ENCODE assay signal across 9 cellular contexts in the genomic region with DNA sequence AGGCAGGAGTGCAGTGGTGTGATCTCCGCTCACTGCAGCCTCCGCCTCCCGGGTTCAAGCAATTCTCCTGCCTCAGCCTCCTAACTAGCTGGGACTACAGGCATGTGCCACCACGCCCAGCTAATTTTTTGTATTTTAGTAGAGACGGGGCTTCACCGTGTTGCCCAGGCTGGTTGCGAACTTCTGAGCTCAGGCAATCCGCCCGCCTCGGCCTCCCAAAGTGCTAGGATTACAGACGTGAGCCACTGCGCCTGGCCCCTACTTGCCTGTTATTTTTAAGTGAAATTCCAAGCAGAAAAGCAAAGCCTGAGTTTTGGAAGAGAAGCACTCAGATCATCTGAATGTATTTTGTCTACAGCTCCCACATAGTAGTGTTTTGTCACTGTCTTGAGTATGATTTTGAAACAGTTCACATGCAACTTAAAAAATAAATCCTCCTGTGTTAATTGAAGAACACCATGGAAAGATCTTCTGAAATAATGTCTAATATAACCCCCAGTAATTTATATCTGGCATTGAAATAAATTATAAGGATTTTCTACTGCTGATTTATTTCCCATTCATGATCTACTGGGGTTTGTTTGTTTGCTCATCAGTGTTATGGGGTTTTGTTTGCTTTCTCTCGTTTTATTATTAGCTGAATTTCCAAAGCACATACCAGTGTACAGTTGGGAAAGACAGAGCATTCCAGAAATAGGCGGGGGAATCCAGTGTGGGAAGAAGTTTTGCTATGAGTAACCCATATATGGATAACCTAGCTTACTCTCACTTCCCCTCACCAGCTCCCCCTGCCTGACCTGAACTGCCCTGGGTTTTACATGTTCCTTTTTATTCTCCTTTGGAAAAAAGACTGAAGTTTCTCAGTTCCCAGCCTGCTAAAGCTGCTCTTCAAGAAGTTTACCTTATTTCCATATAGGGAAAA.
A peak's percentile ranks its signal among the peaks of the same experiment; 100 is the strongest.
DNase-seq lines count a peak whose midpoint lies in the region; ATAC-seq, FAIRE-seq and TF ChIP-seq lines count a peak whose summit lies in the region.
"Had no signal": no experiment of that assay in that cellular context is flagged by ENCODE, and none has a peak within 500 bp of the region (broad histone marks: within the 10 kb centered on the region; RNA-seq: fewer than 3 reads in every experiment).

No MANE protein-coding gene starts in this region.

- H3K27me3 ChIP-seq in astrocyte (ENCODE audit: insufficient read depth, low read length) (no peaks in the 10 kb centered on the region), keratinocyte (ENCODE audit: control insufficient read depth, extremely low read depth, insufficient read depth, low read length) (no peaks in the 10 kb centered on the region)

- H3K27me3 Mint-ChIP-seq in astrocyte (ENCODE audit: low read depth, unreplicated experiment) = no peaks in the 10 kb centered on the region
- peaks cover 3% of the 10 kb centered on the region for H3K27me3 Mint-ChIP-seq in activated CD4-positive, alpha-beta T cell treated with anti-CD3 and anti-CD28 coated beads, Interleukin-2, amount 10 ng/mL, durations not matched to agents 24 days and 14 days

- H3K27ac Mint-ChIP-seq in astrocyte (ENCODE audit: unreplicated experiment) = peak overlapping the region; percentile 93
- no peak overlapping the region for H3K27ac Mint-ChIP-seq in activated CD4-positive, alpha-beta T cell treated with anti-CD3 and anti-CD28 coated beads, Interleukin-2, amount 10 ng/mL, durations not matched to agents 24 days and 14 days

- DNase-seq in SIG-M5 treated with dmso at 0.1 percent for 504 hours (lab: John Stamatoyannopoulos, UW; ENCODE audit: unreplicated experiment) = peak; percentile 56
- no peak for DNase-seq in SIG-M5 (lab: John Stamatoyannopoulos, UW)
- peak; percentile 91 for DNase-seq in astrocyte (ENCODE audit: low read depth)
- no peak for DNase-seq in keratinocyte (ENCODE audit: low read depth, low spot score)
- DNase-seq in urothelium cell line (ENCODE audit: low spot score) = peak; percentile 66
- DNase-seq in COR-L47 (lab: John Stamatoyannopoulos, UW) = no peak
- no peak for DNase-seq in activated CD4-positive, alpha-beta T cell treated with anti-CD3 and anti-CD28 coated beads, Interleukin-2, amount 10 ng/mL, durations not matched to agents 24 days and 14 days

- H2AFZ ChIP-seq in astrocyte (ENCODE audit: low read depth, low read length) (peak overlapping the region; percentile 0), keratinocyte (ENCODE audit: control insufficient read depth, low read length) (no peak overlapping the region)

- H3K27ac ChIP-seq in astrocyte (ENCODE audit: low read depth, low read length) = peak overlapping the region; percentile 16
- H3K27ac ChIP-seq in keratinocyte (ENCODE audit: control insufficient read depth, insufficient read depth, low read length) = peak overlapping the region; percentile 3
- H3K27ac ChIP-seq: 22Rv1 had no signal

- H3K36me3 ChIP-seq in astrocyte (ENCODE audit: insufficient read depth, low read length) (no peaks in the 10 kb centered on the region), keratinocyte (ENCODE audit: control insufficient read depth in 2 of 2, extremely low read depth in 1 of 2, insufficient read depth in 2 of 2, low read length in 2 of 2) (no peaks in the 10 kb centered on the region)

- TF ChIP-seq CTCF in astrocyte (IDR thresholded peaks at IDR 0.05; ENCODE audit: insufficient read depth, low read depth, low read length) = no peak
- peak; percentile 20 to 53 (median 44) for TF ChIP-seq CTCF in keratinocyte (optimal IDR thresholded peaks at IDR 0.05 in 1 of 3, IDR thresholded peaks at IDR 0.05 in 1 of 3, conservative IDR thresholded peaks at IDR 0.05 in 1 of 3; ENCODE audit: extremely low read depth in 1 of 3, insufficient read depth in 2 of 3, low read length in 3 of 3)

- peak; percentile 70 for FAIRE-seq in astrocyte (lab: Jason Lieb, UNC)
- peak; percentile 64 for FAIRE-seq in keratinocyte (lab: Jason Lieb, UNC)
- no peak for FAIRE-seq in urothelium cell line (lab: Jason Lieb, UNC)

- H3K4me2 ChIP-seq in astrocyte (ENCODE audit: low read length) = peak overlapping the region; percentile 62
- peak overlapping the region; percentile 40 for H3K4me2 ChIP-seq in keratinocyte (ENCODE audit: control insufficient read depth, extremely low read depth, insufficient read depth, low read depth, low read length)

- H3K9me3 Mint-ChIP-seq in astrocyte (ENCODE audit: unreplicated experiment) = no peaks in the 10 kb centered on the region
- H3K9me3 Mint-ChIP-seq in activated CD4-positive, alpha-beta T cell treated with anti-CD3 and anti-CD28 coated beads, Interleukin-2, amount 10 ng/mL, durations not matched to agents 24 days and 14 days = no peaks in the 10 kb centered on the region

- H3K9me3 ChIP-seq in astrocyte (ENCODE audit: insufficient read depth, low read depth, low read length) (no peaks in the 10 kb centered on the region), keratinocyte (ENCODE audit: control insufficient read depth, low read depth, low read length) (no peaks in the 10 kb centered on the region)

- no peaks in the 10 kb centered on the region for H3K36me3 Mint-ChIP-seq in astrocyte (ENCODE audit: low read depth, unreplicated experiment)
- H3K36me3 Mint-ChIP-seq in activated CD4-positive, alpha-beta T cell treated with anti-CD3 and anti-CD28 coated beads, Interleukin-2, amount 10 ng/mL, durations not matched to agents 24 days and 14 days (ENCODE audit: low read depth) = no peaks in the 10 kb centered on the region

- no peak for ATAC-seq in activated CD4-positive, CD25-positive, alpha-beta regulatory T cell treated with anti-CD3 and anti-CD28 coated beads, Interleukin-2, amount 50 U/mL, for 24 hours

- dilution Hi-C loops in keratinocyte (cut with MboI; ENCODE audit: extremely low pct_ligation_motif_present, low sequenced_read_pairs) = no loop called here

- H3K9me1 ChIP-seq in keratinocyte (ENCODE audit: control insufficient read depth, extremely low read depth, insufficient read depth, low read length) = no peaks in the 10 kb centered on the region

- H3K79me2 ChIP-seq in astrocyte (ENCODE audit: insufficient read depth, low read length) = no peaks in the 10 kb centered on the region
- H3K79me2 ChIP-seq in keratinocyte (ENCODE audit: control insufficient read depth, insufficient read depth, low read length) = no peaks in the 10 kb centered on the region

- no peaks in the 10 kb centered on the region for H4K20me1 ChIP-seq in astrocyte (ENCODE audit: insufficient read depth, low read length)
- no peaks in the 10 kb centered on the region for H4K20me1 ChIP-seq in keratinocyte (ENCODE audit: control insufficient read depth, extremely low read depth, insufficient read depth, low read length)

- peaks cover 36% of the 10 kb centered on the region for H3K4me1 Mint-ChIP-seq in astrocyte (ENCODE audit: low read depth, unreplicated experiment)
- H3K4me1 Mint-ChIP-seq in activated CD4-positive, alpha-beta T cell treated with anti-CD3 and anti-CD28 coated beads, Interleukin-2, amount 10 ng/mL, durations not matched to agents 24 days and 14 days = no peaks in the 10 kb centered on the region

- H3K4me1 ChIP-seq in astrocyte (ENCODE audit: insufficient read depth, low read length) (peaks cover 14% of the 10 kb centered on the region), keratinocyte (ENCODE audit: control insufficient read depth, extremely low read depth, insufficient read depth, low read length) (peaks cover 19% of the 10 kb centered on the region)

- no peak overlapping the region for H3K9ac ChIP-seq in astrocyte (ENCODE audit: low read length)
- H3K9ac ChIP-seq in keratinocyte (ENCODE audit: control insufficient read depth, extremely low read depth, insufficient read depth, low read length) = no peak overlapping the region

- H3K4me3 Mint-ChIP-seq in astrocyte (ENCODE audit: unreplicated experiment) = no peak overlapping the region
- H3K4me3 Mint-ChIP-seq in activated CD4-positive, alpha-beta T cell treated with anti-CD3 and anti-CD28 coated beads, Interleukin-2, amount 10 ng/mL, durations not matched to agents 24 days and 14 days = no peak overlapping the region

- H3K4me3 ChIP-seq in astrocyte (ENCODE audit: insufficient read depth, low read depth, low read length) = no peak overlapping the region
- no peak overlapping the region for H3K4me3 ChIP-seq in keratinocyte (ENCODE audit: control insufficient read depth in 2 of 3, extremely low read depth in 1 of 3, insufficient read depth in 2 of 3, low read depth in 1 of 3, low read length in 3 of 3)

- intact Hi-C loops in activated CD4-positive, alpha-beta T cell treated with anti-CD3 and anti-CD28 coated beads, Interleukin-2, amount 10 ng/mL, durations not matched to agents 24 days and 14 days (cut with micrococcal nuclease) = no loop called here

Comparison
In these comparisons a context has a peak if more than half of its experiments do, and no peak if none do; other contexts are left out.
1. DNase-seq: peak in SIG-M5 treated with dmso at 0.1 percent for 504 hours (single experiment), astrocyte (single experiment) and urothelium cell line (single experiment); none in SIG-M5 (single experiment), keratinocyte (single experiment), COR-L47 (single experiment) and activated CD4-positive, alpha-beta T cell treated with anti-CD3 and anti-CD28 coated beads, Interleukin-2, amount 10 ng/mL, durations not matched to agents 24 days and 14 days (single experiment).